ENCODE assay signal across 7 cellular contexts in the genomic region with DNA sequence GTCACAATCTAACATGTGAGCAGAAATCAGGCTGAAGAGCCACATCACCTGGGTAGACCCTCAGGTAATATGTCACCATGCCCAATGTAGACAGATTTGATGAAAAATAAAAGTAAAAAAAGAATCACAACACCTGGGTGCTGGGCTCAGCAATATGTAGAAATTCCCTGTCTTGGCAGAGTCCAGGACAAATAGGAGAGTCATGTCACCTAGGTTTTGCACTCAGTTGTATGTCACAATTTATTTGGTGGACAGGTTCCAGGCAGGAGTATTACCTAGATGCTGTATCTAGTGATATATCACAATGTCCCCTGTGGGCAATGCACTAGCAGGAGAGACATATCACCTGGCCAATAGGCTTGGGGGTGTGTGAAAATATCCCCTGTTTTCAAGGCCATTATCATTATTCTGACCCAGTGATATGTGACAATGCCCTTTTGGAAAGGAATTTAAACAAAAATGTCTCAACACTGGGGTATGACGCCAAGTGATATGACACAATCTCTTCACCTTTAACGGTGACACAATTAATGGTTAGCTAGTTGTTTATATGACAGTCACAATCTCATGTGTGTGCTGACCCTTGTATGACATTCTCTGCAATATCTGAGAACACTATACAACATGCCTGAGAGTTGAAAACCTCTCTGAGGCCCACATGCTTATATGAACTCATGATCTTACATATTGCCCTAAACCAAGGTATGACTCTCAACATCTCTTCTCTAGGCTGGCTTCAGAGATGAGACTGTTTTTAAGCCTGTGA. TPM values are rescaled to one million over a fixed set of nuclear protein-coding genes. Genes with fewer than 3 reads are reported as not detected.
"Had no signal": no experiment of that assay in that cellular context is flagged by ENCODE, and none has a peak within 500 bp of the region (broad histone marks: within the 10 kb centered on the region; RNA-seq: fewer than 3 reads in every experiment).

No MANE protein-coding gene starts in this region.

RNA-seq across cellular contexts. Expression of gene BPY2C, which starts 1.4 kb away (rescaled TPM):
- total RNA-seq: GM23248, GM23338, H1, H4, H7, H9, HFFc6 had no signal
